In genomic region chr16:29951966-29952365, GRCh38 we compare ENCODE assay signal across 17 cellular contexts.
"Had no signal": no experiment of that assay in that cellular context is flagged by ENCODE, and none has a peak within 500 bp of the region (broad histone marks: within the 10 kb centered on the region; RNA-seq: fewer than 3 reads in every experiment).

No MANE protein-coding gene starts in this region.

- H3K4me3 ChIP-seq: adrenal gland, mucosa of descending colon had no signal

- H3K4me1 Mint-ChIP-seq: activated CD4-positive, alpha-beta T cell treated with anti-CD3 and anti-CD28 coated beads for 36 hours had no signal

- H3K27ac ChIP-seq: adrenal gland, foreskin keratinocyte had no signal

- H3K4me1 ChIP-seq: adrenal gland, foreskin keratinocyte had no signal

- H3K9me3 ChIP-seq: adrenal gland, mucosa of descending colon had no signal

- H3K27me3 Mint-ChIP-seq: stimulated activated naive CD8-positive, alpha-beta T cell treated with anti-CD3 and anti-CD28 coated beads, Interleukin-15, Interleukin-2, amounts not matched to agents 100 ng/mL and 50 ng/mL, for 24 hours had no signal

- H3K36me3 ChIP-seq: adrenal gland had no signal

- ATAC-seq: activated CD4-positive, alpha-beta T cell treated with anti-CD3 and anti-CD28 coated beads for 36 hours; activated CD8-positive, alpha-beta T cell treated with anti-CD3 and anti-CD28 coated beads for 36 hours; esophagus mucosa; foreskin keratinocyte; left lobe of liver; mucosa of descending colon; naive thymus-derived CD8-positive, alpha-beta T cell had no signal

- H3K27ac Mint-ChIP-seq: activated CD4-positive, alpha-beta T cell treated with anti-CD3 and anti-CD28 coated beads for 36 hours; activated CD8-positive, alpha-beta T cell treated with anti-CD3 and anti-CD28 coated beads for 36 hours; naive thymus-derived CD8-positive, alpha-beta T cell; stimulated activated naive CD8-positive, alpha-beta T cell treated with anti-CD3 and anti-CD28 coated beads, Interleukin-15, Interleukin-2, amounts not matched to agents 100 ng/mL and 50 ng/mL, for 24 hours had no signal

- DNase-seq: activated CD4-positive, alpha-beta T cell treated with anti-CD3 and anti-CD28 coated beads for 36 hours; activated CD8-positive, alpha-beta T cell treated with anti-CD3 and anti-CD28 coated beads for 36 hours; activated naive CD4-positive, alpha-beta T cell treated with Interleukin-2 at 50 U/mL for 16 hours; adrenal gland; dermis blood vessel endothelial cell; foreskin keratinocyte; head of caudate nucleus; islet precursor cell; mammary epithelial cell; mucosa of descending colon; naive thymus-derived CD8-positive, alpha-beta T cell; stimulated activated CD4-positive, alpha-beta T cell treated with anti-CD3 and anti-CD28 coated beads, Interleukin-4, amount 100 ng/mL, for 1 hour; stimulated activated CD8-positive, alpha-beta memory T cell treated with anti-CD3 and anti-CD28 coated beads, Interleukin-4, amount 100 ng/mL, for 48 hours; T1000 had no signal

- H3K4me3 Mint-ChIP-seq: activated CD4-positive, alpha-beta T cell treated with anti-CD3 and anti-CD28 coated beads for 36 hours; activated CD8-positive, alpha-beta T cell treated with anti-CD3 and anti-CD28 coated beads for 36 hours; naive thymus-derived CD8-positive, alpha-beta T cell; stimulated activated naive CD8-positive, alpha-beta T cell treated with anti-CD3 and anti-CD28 coated beads, Interleukin-15, Interleukin-2, amounts not matched to agents 100 ng/mL and 50 ng/mL, for 24 hours had no signal

- H3K27me3 ChIP-seq: adrenal gland had no signal

- H3K9me3 Mint-ChIP-seq: stimulated activated naive CD8-positive, alpha-beta T cell treated with anti-CD3 and anti-CD28 coated beads, Interleukin-15, Interleukin-2, amounts not matched to agents 100 ng/mL and 50 ng/mL, for 24 hours had no signal
